8 cellular contexts compared by ENCODE assay signal in the genomic region with DNA sequence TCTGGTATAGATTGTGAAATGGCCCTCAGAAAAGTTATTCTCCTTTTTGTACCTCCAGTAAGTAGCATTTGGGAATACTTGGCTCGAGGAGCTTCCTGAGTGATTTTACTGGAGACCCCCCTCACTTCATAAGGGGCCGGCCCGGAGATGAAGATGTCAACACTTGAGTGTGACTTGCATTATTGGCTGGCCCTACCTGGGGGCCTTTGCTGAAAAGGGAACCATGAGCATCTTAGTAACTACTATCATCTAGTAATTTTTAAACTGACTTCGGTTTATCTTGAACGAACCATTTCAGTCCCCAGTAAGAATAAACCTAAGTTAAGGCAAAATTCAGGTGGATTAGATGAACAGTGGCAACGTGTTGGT. TPM values are rescaled to one million over a fixed set of nuclear protein-coding genes. Genes with fewer than 3 reads are reported as not detected.
A peak's percentile ranks its signal among the peaks of the same experiment; 100 is the strongest.
DNase-seq lines count a peak whose midpoint lies in the region; ATAC-seq and TF ChIP-seq lines count a peak whose summit lies in the region.

No MANE protein-coding gene starts in this region.

- in situ Hi-C loops in gastrocnemius medialis (cut with MboI; ENCODE audit: low sequenced_read_pairs in 4 of 4), result no loop called here

- H3K27me3 ChIP-seq in DOHH2 (ENCODE audit: control insufficient read depth, low read length) (no peaks in the 10 kb centered on the region), endodermal cell (ENCODE audit: control insufficient read depth, insufficient read depth, low read length, poor library complexity, severe bottlenecking) (no peaks in the 10 kb centered on the region), gastrocnemius medialis (peaks cover 0 to 3% (median 0%) of the 10 kb centered on the region in 3 donors)

- peaks cover 9% of the 10 kb centered on the region for H3K36me3 Mint-ChIP-seq in endodermal cell (ENCODE audit: low read depth)

- peak overlapping the region; percentile 78 for H3K27ac ChIP-seq in DOHH2 (ENCODE audit: low read depth, low read length)
- H3K27ac ChIP-seq in endodermal cell (ENCODE audit: low read depth, low read length), result no peak overlapping the region
- H3K27ac ChIP-seq in gastrocnemius medialis, result peak overlapping the region; percentile 85 to 92 (median 90)

- peak overlapping the region; percentile 90 for H3K4me2 ChIP-seq in DOHH2 (ENCODE audit: low read length)

- H3F3A ChIP-seq in DOHH2 (ENCODE audit: control insufficient read depth, insufficient read depth), result no peaks in the 10 kb centered on the region; the same call in 1 of the 2 replicates

- TF ChIP-seq CTCF in DOHH2 (IDR thresholded peaks at IDR 0.05; ENCODE audit: low read depth, low read length, poor library complexity, severe bottlenecking) (no peak), endodermal cell (conservative IDR thresholded peaks at IDR 0.05) (no peak), gastrocnemius medialis (IDR thresholded peaks at IDR 0.05 in 4 of 5, conservative IDR thresholded peaks at IDR 0.05 in 1 of 5) (no peak)

- no peak overlapping the region for H3K27ac Mint-ChIP-seq in endodermal cell

- H3K36me3 ChIP-seq in DOHH2 (ENCODE audit: control insufficient read depth, low read length), result peaks cover 18% of the 10 kb centered on the region
- no peaks in the 10 kb centered on the region for H3K36me3 ChIP-seq in endodermal cell (ENCODE audit: control insufficient read depth, insufficient read depth, low read length)
- H3K36me3 ChIP-seq in gastrocnemius medialis, result no peaks in the 10 kb centered on the region

- H3K9me3 ChIP-seq in DOHH2 (ENCODE audit: control insufficient read depth, insufficient read depth, low read length) (no peaks in the 10 kb centered on the region), endodermal cell (ENCODE audit: control insufficient read depth, low read length) (no peaks in the 10 kb centered on the region), gastrocnemius medialis (no peaks in the 10 kb centered on the region)

- H3K9me3 Mint-ChIP-seq in endodermal cell, result no peaks in the 10 kb centered on the region

- H3K9me2 ChIP-seq in DOHH2 (replicated peaks; ENCODE audit: control insufficient read depth, low read length), result no peaks in the 10 kb centered on the region

- H3K4me1 ChIP-seq in DOHH2 (ENCODE audit: control insufficient read depth, low read length) (peaks cover 33% of the 10 kb centered on the region), endodermal cell (ENCODE audit: control insufficient read depth, insufficient read depth, low read length) (no peaks in the 10 kb centered on the region), gastrocnemius medialis (peaks cover 0 to 7% of the 10 kb centered on the region in 2 donors)

- H3K79me2 ChIP-seq in DOHH2 (ENCODE audit: control insufficient read depth, low read length), result peaks cover 69% of the 10 kb centered on the region

- peaks cover 11% of the 10 kb centered on the region for H3K4me1 Mint-ChIP-seq in endodermal cell

- no peak for TF ChIP-seq POLR2A in gastrocnemius medialis (IDR thresholded peaks at IDR 0.05)

- intact Hi-C loops in gastrocnemius medialis (cut with DNase I; ENCODE audit: low total_unique reads) (loop anchor here (1.0 to 5.0 kb wide), 3 partner anchors 16 to 227 kb away; partner anchors contain the start of gene CEP70), posterior vena cava (cut with DNase I) (no loop called here)

- peak overlapping the region; percentile 76 for H3K4me3 Mint-ChIP-seq in endodermal cell

- peak overlapping the region; percentile 89 for H3K4me3 ChIP-seq in DOHH2 (ENCODE audit: low read length)
- peak overlapping the region; percentile 88 for H3K4me3 ChIP-seq in endodermal cell (ENCODE audit: low read length)
- H3K4me3 ChIP-seq in gastrocnemius medialis, result peak overlapping the region; percentile 63 to 82 (median 73)

- H3K9ac ChIP-seq in endodermal cell (ENCODE audit: extremely low read depth, low read length, poor library complexity, severe bottlenecking), result no peak overlapping the region

- ATAC-seq in gastrocnemius medialis, result no peak

- DNase-seq in NCI-H69 (lab: John Stamatoyannopoulos, UW), result peak; percentile 5
- DNase-seq in endodermal cell, result no peak
- no peak for DNase-seq in gastrocnemius medialis
- no peak for DNase-seq in DMS53 (lab: John Stamatoyannopoulos, UW)
- DNase-seq in NCI-H526 treated with DMSO at 0.1 percent for 48 hours (lab: John Stamatoyannopoulos, UW), result no peak
- no peak for DNase-seq in NCI-H2171 (lab: John Stamatoyannopoulos, UW)
- no peak for DNase-seq in posterior vena cava (ENCODE audit: low spot score)

- H4K20me1 ChIP-seq in DOHH2 (ENCODE audit: control insufficient read depth, insufficient read depth, low read depth, low read length), result no peaks in the 10 kb centered on the region

- peaks cover 4% of the 10 kb centered on the region for H3K27me3 Mint-ChIP-seq in endodermal cell (ENCODE audit: insufficient read depth)

- WGBS in endodermal cell (ENCODE audit: insufficient coverage in 1 of 2, insufficient read length in 1 of 2), 2 experiments, result 83 to 95% methylated on average over 3 to 6 of the region's 6 CpGs

RNA-seq across cellular contexts. Expression of gene FAIM, which starts 1.3 kb away (rescaled TPM):
- total RNA-seq in endodermal cell (10 to 100 TPM; 12.2 to 17.8 TPM), gastrocnemius medialis (1 to 10 TPM in 2 of 4 donors, under 1 TPM in 1, not detected in 1; 0.88 to 3.0 (median 1.1) TPM), posterior vena cava (10 to 100 TPM in 1 of 2 donors, 1 to 10 TPM in 1; 8.0 to 11.9 TPM)
- polyA plus RNA-seq in endodermal cell (2013, experiment 1 of 2), result 5.3 TPM
- 7.5 TPM for polyA plus RNA-seq in endodermal cell (2013, experiment 2 of 2)

RNA-seq across cellular contexts. Expression of gene CEP70, which starts 15.8 kb away (rescaled TPM):
- total RNA-seq in endodermal cell, result 100 to 1,000 TPM; 113 to 131 TPM
- 41.0 TPM for polyA plus RNA-seq in endodermal cell (2013, experiment 1 of 2)
- polyA plus RNA-seq in endodermal cell (2013, experiment 2 of 2), result 45.2 TPM
- total RNA-seq in gastrocnemius medialis, result 10 to 100 TPM in 3 of 4 donors, 1 to 10 TPM in 1; 9.8 to 17.4 (median 12.3) TPM
- 10 to 100 TPM; 37.0 to 52.8 TPM for total RNA-seq in posterior vena cava
